In the genomic region with DNA sequence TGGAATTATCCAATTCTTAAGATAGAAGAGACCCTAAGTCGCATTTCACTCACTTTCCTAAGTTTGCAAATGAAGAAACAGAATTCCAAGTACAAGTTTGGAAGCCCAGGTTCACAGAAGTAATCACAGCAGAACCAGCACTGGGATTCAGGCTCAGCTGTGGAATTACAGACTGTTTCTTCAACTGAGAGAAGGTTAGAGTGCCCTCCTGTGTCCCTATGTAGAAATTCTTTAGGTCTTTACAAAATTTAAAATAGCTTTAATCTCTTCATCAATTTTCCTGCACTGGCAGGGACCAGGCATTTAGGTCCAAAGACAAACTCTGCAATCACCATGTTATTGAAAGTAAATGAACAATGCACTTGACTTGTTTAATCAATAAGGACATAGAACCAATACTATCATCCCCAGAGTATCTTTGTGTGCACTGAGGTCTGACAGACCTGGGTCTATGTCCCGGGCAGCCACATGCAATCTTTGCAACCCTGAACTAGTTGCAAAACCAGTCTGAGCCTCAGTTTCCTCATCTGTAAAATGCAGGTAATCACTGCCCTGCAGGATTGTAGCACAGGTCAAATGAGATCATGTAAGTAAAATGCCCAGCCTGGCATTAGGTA, we compare ENCODE assay signal across 8 cellular contexts. TPM values are rescaled to one million over a fixed set of nuclear protein-coding genes. Genes with fewer than 3 reads are reported as not detected.
DNase-seq lines count a peak whose midpoint lies in the region; ATAC-seq and TF ChIP-seq lines count a peak whose summit lies in the region.

No MANE protein-coding gene starts in this region.

- H3K4me3 Mint-ChIP-seq in activated naive CD8-positive, alpha-beta T cell: no peak overlapping the region
- H3K4me3 Mint-ChIP-seq in activated naive CD8-positive, alpha-beta T cell treated with anti-CD3 and anti-CD28 coated beads for 36 hours: no peak overlapping the region

- H3K27ac ChIP-seq in right lobe of liver (no peak overlapping the region), vagina (no peak overlapping the region)

- H3K4me3 ChIP-seq in right lobe of liver (no peak overlapping the region), vagina (no peak overlapping the region)

- intact Hi-C loops in right lobe of liver (cut with DNase I) (no loop called here), vagina (cut with DNase I) (no loop called here)

- TF ChIP-seq POLR2A in right lobe of liver (IDR thresholded peaks at IDR 0.05) (no peak), vagina (IDR thresholded peaks at IDR 0.05) (no peak)

- no peaks in the 10 kb centered on the region for H3K27me3 ChIP-seq in right lobe of liver
- no peaks in the 10 kb centered on the region for H3K27me3 ChIP-seq in vagina

- H3K36me3 ChIP-seq in right lobe of liver (no peaks in the 10 kb centered on the region), vagina (no peaks in the 10 kb centered on the region)

- no peaks in the 10 kb centered on the region for H3K4me1 ChIP-seq in right lobe of liver
- H3K4me1 ChIP-seq in vagina: no peaks in the 10 kb centered on the region

- DNase-seq in activated naive CD8-positive, alpha-beta T cell treated with anti-CD3 and anti-CD28 coated beads for 36 hours: no peak
- DNase-seq in NCI-H2107 treated with DMSO at 0.1 percent for 48 hours (lab: John Stamatoyannopoulos, UW; ENCODE audit: unreplicated experiment): peak; percentile 76
- peak; percentile 70 for DNase-seq in astrocyte of the hippocampus (ENCODE audit: low read depth, low spot score)
- DNase-seq in right lobe of liver: no peak
- no peak for DNase-seq in amygdala (lab: John Stamatoyannopoulos, UW)
- no peak for DNase-seq in vagina (ENCODE audit: extremely low spot score in 2 of 2)

- peaks cover 62% of the 10 kb centered on the region for H3K4me1 Mint-ChIP-seq in activated naive CD8-positive, alpha-beta T cell (ENCODE audit: low read depth)
- H3K4me1 Mint-ChIP-seq in activated naive CD8-positive, alpha-beta T cell treated with anti-CD3 and anti-CD28 coated beads for 36 hours: peaks cover 68% of the 10 kb centered on the region

- TF ChIP-seq CTCF in right lobe of liver (IDR thresholded peaks at IDR 0.05) (peak; percentile 48 to 54 (median 50)), vagina (IDR thresholded peaks at IDR 0.05) (no peak)

- peak overlapping the region; percentile 23 for H3K27ac Mint-ChIP-seq in activated naive CD8-positive, alpha-beta T cell
- no peak overlapping the region for H3K27ac Mint-ChIP-seq in activated naive CD8-positive, alpha-beta T cell treated with anti-CD3 and anti-CD28 coated beads for 36 hours

- H3K9me3 ChIP-seq in right lobe of liver (no peaks in the 10 kb centered on the region), vagina (no peaks in the 10 kb centered on the region)

- H3K27me3 Mint-ChIP-seq in activated naive CD8-positive, alpha-beta T cell: no peaks in the 10 kb centered on the region
- H3K27me3 Mint-ChIP-seq in activated naive CD8-positive, alpha-beta T cell treated with anti-CD3 and anti-CD28 coated beads for 36 hours: no peaks in the 10 kb centered on the region

- WGBS in right lobe of liver (ENCODE audit: insufficient coverage, low coverage, low lambda C conversion rate, missing lambda C conversion rate): 44% methylated on average over 2 of the region's 2 CpGs

- no peaks in the 10 kb centered on the region for H3K9me3 Mint-ChIP-seq in activated naive CD8-positive, alpha-beta T cell (ENCODE audit: low read depth)
- no peaks in the 10 kb centered on the region for H3K9me3 Mint-ChIP-seq in activated naive CD8-positive, alpha-beta T cell treated with anti-CD3 and anti-CD28 coated beads for 36 hours

- H3K36me3 Mint-ChIP-seq in activated naive CD8-positive, alpha-beta T cell: peaks cover 2% of the 10 kb centered on the region
- peaks cover 12% of the 10 kb centered on the region for H3K36me3 Mint-ChIP-seq in activated naive CD8-positive, alpha-beta T cell treated with anti-CD3 and anti-CD28 coated beads for 36 hours

- ATAC-seq in right lobe of liver (peak; percentile 76 to 91 (median 82)), HG02870 (IDR thresholded peaks at IDR 0.05; ENCODE audit: unreplicated experiment) (no peak)

RNA-seq across cellular contexts. Expression of a gene that starts 16.9 kb away (rescaled TPM):
- total RNA-seq in activated naive CD8-positive, alpha-beta T cell treated with anti-CD3 and anti-CD28 coated beads for 36 hours: 1 to 10 TPM; 8.1 to 8.5 TPM
- 10 to 100 TPM in 4 of 6 experiments, 1 to 10 TPM in 2; 7.1 to 27.3 (median 17.2) TPM for total RNA-seq in right lobe of liver
- total RNA-seq in vagina: 0.98 TPM

Comparison
In these comparisons a context has a peak if more than half of its experiments do, and no peak if none do; other contexts are left out.
1. DNase-seq: peak in NCI-H2107 treated with DMSO at 0.1 percent for 48 hours (single experiment) and astrocyte of the hippocampus (single experiment); none in activated naive CD8-positive, alpha-beta T cell treated with anti-CD3 and anti-CD28 coated beads for 36 hours (single experiment), right lobe of liver (0 of 3), amygdala (0 of 56) and vagina (0 of 2).
2. CTCF ChIP-seq: peak in right lobe of liver (4 of 4); none in vagina (0 of 3).